In the genomic region with DNA sequence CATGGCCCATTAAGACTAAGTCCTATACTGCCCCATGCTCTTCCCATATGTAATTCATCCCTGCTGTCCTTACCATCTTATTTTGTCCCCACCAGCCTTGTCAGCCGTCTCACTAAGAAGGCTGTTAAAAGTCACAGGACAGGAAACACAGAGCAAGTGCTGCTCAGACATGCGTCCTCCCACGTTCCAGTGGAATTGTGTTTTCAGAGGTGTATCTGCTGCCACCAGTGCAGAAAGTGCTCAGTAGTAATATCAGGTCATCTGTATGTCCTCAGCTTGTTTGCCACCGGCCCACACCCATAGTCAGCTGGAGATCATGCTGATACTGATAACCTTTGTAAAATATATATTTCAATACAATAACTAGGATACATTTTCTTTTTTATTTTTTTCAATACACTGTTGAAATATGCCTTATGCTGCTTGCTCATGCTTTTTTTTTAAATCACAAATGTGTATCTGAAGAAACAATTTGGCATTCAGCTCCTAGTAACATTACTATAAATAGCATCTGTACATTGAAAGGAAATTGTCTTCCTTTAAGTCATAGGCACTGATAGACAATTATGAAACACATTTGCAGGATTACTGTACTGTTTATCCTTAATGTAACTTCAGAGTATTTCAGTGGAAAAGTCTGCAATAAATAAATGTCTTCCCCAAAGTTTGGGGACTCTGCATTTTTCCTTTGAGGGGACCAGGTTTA, we compare ENCODE assay signal across 1 cellular context.
TF ChIP-seq lines count a peak whose summit lies in the region.

No MANE protein-coding gene starts in this region.

TF ChIP-seq in K562, 482 proteins besides CTCF, POLR2A, EP300 and RAD21 (continued from another document):
- TF ChIP-seq, protein P1, sequence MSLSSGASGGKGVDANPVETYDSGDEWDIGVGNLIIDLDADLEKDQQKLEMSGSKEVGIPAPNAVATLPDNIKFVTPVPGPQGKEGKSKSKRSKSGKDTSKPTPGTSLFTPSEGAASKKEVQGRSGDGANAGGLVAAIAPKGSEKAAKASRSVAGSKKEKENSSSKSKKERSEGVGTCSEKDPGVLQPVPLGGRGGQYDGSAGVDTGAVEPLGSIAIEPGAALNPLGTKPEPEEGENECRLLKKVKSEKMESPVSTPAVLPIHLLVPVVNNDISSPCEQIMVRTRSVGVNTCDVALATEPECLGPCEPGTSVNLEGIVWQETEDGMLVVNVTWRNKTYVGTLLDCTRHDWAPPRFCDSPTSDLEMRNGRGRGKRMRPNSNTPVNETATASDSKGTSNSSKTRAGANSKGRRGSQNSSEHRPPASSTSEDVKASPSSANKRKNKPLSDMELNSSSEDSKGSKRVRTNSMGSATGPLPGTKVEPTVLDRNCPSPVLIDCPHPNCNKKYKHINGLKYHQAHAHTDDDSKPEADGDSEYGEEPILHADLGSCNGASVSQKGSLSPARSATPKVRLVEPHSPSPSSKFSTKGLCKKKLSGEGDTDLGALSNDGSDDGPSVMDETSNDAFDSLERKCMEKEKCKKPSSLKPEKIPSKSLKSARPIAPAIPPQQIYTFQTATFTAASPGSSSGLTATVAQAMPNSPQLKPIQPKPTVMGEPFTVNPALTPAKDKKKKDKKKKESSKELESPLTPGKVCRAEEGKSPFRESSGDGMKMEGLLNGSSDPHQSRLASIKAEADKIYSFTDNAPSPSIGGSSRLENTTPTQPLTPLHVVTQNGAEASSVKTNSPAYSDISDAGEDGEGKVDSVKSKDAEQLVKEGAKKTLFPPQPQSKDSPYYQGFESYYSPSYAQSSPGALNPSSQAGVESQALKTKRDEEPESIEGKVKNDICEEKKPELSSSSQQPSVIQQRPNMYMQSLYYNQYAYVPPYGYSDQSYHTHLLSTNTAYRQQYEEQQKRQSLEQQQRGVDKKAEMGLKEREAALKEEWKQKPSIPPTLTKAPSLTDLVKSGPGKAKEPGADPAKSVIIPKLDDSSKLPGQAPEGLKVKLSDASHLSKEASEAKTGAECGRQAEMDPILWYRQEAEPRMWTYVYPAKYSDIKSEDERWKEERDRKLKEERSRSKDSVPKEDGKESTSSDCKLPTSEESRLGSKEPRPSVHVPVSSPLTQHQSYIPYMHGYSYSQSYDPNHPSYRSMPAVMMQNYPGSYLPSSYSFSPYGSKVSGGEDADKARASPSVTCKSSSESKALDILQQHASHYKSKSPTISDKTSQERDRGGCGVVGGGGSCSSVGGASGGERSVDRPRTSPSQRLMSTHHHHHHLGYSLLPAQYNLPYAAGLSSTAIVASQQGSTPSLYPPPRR (CRISPR knock-in tag; IDR thresholded peaks at IDR 0.05; ENCODE audit: borderline replicate concordance): no peak
- TF ChIP-seq NRF1 (conservative IDR thresholded peaks at IDR 0.05 in 1 of 2, IDR thresholded peaks at IDR 0.05 in 1 of 2) (peak in 1 of 2 experiments; percentile 22; a peak in 1 of 4 replicates), ZNF165 (CRISPR knock-in tag; IDR thresholded peaks at IDR 0.05; ENCODE audit: borderline replicate concordance) (no peak), ERF (CRISPR knock-in tag; IDR thresholded peaks at IDR 0.05) (no peak), SMARCC2 (IDR thresholded peaks at IDR 0.05; ENCODE audit: low read depth) (no peak), ZNF212 (CRISPR knock-in tag; IDR thresholded peaks at IDR 0.05) (no peak), ASH1L (IDR thresholded peaks at IDR 0.05; ENCODE audit: borderline replicate concordance, low read depth, partially characterized antibody) (no peak), ZNF282 (CRISPR knock-in tag; IDR thresholded peaks at IDR 0.05) (no peak), ARNT (IDR thresholded peaks at IDR 0.05) (no peak), SMARCE1 (IDR thresholded peaks at IDR 0.05) (no peak), PHF21A (IDR thresholded peaks at IDR 0.05; ENCODE audit: borderline replicate concordance, low read depth) (no peak), FOXK1 (CRISPR knock-in tag; IDR thresholded peaks at IDR 0.05; ENCODE audit: borderline replicate concordance) (no peak), FOXA3 (CRISPR knock-in tag; conservative IDR thresholded peaks at IDR 0.05 in 1 of 2, IDR thresholded peaks at IDR 0.05 in 1 of 2) (0 out of 4 replicates have a peak, but pooled peaks of 1 of the 2 experiments have one; percentile 33), IRF1 (CRISPR knock-in tag; IDR thresholded peaks at IDR 0.05; ENCODE audit: borderline replicate concordance) (no peak), HDAC2 (IDR thresholded peaks at IDR 0.05) (no peak), ZNF764 (CRISPR knock-in tag; IDR thresholded peaks at IDR 0.05; ENCODE audit: low read depth) (no peak), ZZZ3 (IDR thresholded peaks at IDR 0.05) (no peak), E2F8 (IDR thresholded peaks at IDR 0.05; ENCODE audit: low read depth, partially characterized antibody) (no peak), DEAF1 (CRISPR knock-in tag; IDR thresholded peaks at IDR 0.05) (no peak), KLF13 (tag; IDR thresholded peaks at IDR 0.05; ENCODE audit: borderline replicate concordance, low read depth) (no peak)
- TF ChIP-seq, protein P2, sequence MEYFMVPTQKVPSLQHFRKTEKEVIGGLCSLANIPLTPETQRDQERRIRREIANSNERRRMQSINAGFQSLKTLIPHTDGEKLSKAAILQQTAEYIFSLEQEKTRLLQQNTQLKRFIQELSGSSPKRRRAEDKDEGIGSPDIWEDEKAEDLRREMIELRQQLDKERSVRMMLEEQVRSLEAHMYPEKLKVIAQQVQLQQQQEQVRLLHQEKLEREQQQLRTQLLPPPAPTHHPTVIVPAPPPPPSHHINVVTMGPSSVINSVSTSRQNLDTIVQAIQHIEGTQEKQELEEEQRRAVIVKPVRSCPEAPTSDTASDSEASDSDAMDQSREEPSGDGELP (CRISPR knock-in tag; IDR thresholded peaks at IDR 0.05; ENCODE audit: borderline replicate concordance): 0 out of 2 replicates have a peak, but pooled peaks have one; percentile 27
- TF ChIP-seq, protein P3, sequence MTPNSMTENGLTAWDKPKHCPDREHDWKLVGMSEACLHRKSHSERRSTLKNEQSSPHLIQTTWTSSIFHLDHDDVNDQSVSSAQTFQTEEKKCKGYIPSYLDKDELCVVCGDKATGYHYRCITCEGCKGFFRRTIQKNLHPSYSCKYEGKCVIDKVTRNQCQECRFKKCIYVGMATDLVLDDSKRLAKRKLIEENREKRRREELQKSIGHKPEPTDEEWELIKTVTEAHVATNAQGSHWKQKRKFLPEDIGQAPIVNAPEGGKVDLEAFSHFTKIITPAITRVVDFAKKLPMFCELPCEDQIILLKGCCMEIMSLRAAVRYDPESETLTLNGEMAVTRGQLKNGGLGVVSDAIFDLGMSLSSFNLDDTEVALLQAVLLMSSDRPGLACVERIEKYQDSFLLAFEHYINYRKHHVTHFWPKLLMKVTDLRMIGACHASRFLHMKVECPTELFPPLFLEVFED (CRISPR knock-in tag; conservative IDR thresholded peaks at IDR 0.05): no peak
- TF ChIP-seq, protein P4, sequence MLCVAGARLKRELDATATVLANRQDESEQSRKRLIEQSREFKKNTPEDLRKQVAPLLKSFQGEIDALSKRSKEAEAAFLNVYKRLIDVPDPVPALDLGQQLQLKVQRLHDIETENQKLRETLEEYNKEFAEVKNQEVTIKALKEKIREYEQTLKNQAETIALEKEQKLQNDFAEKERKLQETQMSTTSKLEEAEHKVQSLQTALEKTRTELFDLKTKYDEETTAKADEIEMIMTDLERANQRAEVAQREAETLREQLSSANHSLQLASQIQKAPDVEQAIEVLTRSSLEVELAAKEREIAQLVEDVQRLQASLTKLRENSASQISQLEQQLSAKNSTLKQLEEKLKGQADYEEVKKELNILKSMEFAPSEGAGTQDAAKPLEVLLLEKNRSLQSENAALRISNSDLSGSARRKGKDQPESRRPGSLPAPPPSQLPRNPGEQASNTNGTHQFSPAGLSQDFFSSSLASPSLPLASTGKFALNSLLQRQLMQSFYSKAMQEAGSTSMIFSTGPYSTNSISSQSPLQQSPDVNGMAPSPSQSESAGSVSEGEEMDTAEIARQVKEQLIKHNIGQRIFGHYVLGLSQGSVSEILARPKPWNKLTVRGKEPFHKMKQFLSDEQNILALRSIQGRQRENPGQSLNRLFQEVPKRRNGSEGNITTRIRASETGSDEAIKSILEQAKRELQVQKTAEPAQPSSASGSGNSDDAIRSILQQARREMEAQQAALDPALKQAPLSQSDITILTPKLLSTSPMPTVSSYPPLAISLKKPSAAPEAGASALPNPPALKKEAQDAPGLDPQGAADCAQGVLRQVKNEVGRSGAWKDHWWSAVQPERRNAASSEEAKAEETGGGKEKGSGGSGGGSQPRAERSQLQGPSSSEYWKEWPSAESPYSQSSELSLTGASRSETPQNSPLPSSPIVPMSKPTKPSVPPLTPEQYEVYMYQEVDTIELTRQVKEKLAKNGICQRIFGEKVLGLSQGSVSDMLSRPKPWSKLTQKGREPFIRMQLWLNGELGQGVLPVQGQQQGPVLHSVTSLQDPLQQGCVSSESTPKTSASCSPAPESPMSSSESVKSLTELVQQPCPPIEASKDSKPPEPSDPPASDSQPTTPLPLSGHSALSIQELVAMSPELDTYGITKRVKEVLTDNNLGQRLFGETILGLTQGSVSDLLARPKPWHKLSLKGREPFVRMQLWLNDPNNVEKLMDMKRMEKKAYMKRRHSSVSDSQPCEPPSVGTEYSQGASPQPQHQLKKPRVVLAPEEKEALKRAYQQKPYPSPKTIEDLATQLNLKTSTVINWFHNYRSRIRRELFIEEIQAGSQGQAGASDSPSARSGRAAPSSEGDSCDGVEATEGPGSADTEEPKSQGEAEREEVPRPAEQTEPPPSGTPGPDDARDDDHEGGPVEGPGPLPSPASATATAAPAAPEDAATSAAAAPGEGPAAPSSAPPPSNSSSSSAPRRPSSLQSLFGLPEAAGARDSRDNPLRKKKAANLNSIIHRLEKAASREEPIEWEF (CRISPR knock-in tag; IDR thresholded peaks at IDR 0.05): no peak
